ENCODE assay signal across 21 cellular contexts in the genomic region with DNA sequence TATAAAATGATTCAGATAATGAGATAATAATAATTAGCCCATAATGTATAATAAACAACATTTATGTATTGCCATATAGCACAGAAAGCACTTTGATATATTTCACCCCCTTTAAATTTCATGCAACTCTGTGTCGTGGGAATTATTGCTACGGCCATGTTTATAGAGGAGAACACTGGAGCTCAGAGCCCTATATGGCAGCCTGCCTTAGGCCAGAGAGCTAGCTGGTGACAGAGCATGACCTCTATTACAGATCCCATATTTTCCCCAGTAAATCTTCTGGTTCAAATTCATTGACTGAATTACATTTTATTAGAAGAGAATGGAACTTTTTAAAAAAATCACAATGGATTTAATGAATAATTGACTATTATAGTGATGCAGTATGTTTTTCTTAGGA.
"Had no signal": no experiment of that assay in that cellular context is flagged by ENCODE, and none has a peak within 500 bp of the region (broad histone marks: within the 10 kb centered on the region; RNA-seq: fewer than 3 reads in every experiment).

No MANE protein-coding gene starts in this region.

- ATAC-seq: effector memory CD8-positive, alpha-beta T cell; left lung; pancreas; sciatic nerve; upper lobe of right lung had no signal

- H3K4me3 ChIP-seq: esophagus squamous epithelium, left lung, pancreas, skin epidermis, testis, tibial nerve, upper lobe of right lung, vagina had no signal

- DNase-seq: cerebellar nuclear complex; effector memory CD8-positive, alpha-beta T cell; esophagus squamous epithelium; foreskin fibroblast; immature natural killer cell; left lung; mesendoderm; naive B cell; occipital lobe; pancreas; stimulated activated CD4-positive, alpha-beta T cell treated with anti-CD3 and anti-CD28 coated beads, Interleukin-12 subunit alpha, Interleukin-12 subunit beta, amount 100 ng/mL, for 4 hours; stimulated activated naive CD4-positive, alpha-beta T cell treated with Interleukin-2 at 50 U/mL for 16 hours; testis; upper lobe of right lung had no signal

- H3K27me3 ChIP-seq: esophagus squamous epithelium, left lung, pancreas, testis, tibial nerve, upper lobe of right lung, vagina had no signal

- H3K4me1 ChIP-seq: vagina had no signal

- FAIRE-seq: colon, keratinocyte, pancreas had no signal

- H3K36me3 ChIP-seq: esophagus squamous epithelium, left lung, pancreas, tibial nerve, upper lobe of right lung, vagina had no signal

- H3K9me3 ChIP-seq: esophagus squamous epithelium, left lung, pancreas, testis, tibial nerve, upper lobe of right lung, vagina had no signal

- H3K27ac ChIP-seq: epithelial cell of prostate, esophagus squamous epithelium, left lung, pancreas, skin epidermis, testis, tibial nerve, upper lobe of right lung, vagina had no signal
